In genomic region chr17:79617304-79617703, GRCh38 we compare ENCODE assay signal across 19 cellular contexts. TPM values are rescaled to one million over a fixed set of nuclear protein-coding genes. Genes with fewer than 3 reads are reported as not detected.
A peak's percentile ranks its signal among the peaks of the same experiment; 100 is the strongest.
DNase-seq lines count a peak whose midpoint lies in the region; ATAC-seq and TF ChIP-seq lines count a peak whose summit lies in the region.
"Had no signal": no experiment of that assay in that cellular context is flagged by ENCODE, and none has a peak within 500 bp of the region (broad histone marks: within the 10 kb centered on the region; RNA-seq: fewer than 3 reads in every experiment).

No MANE protein-coding gene starts in this region.

- POLR2A ChIA-PET in activated naive CD8-positive, alpha-beta T cell treated with anti-CD3 and anti-CD28 coated beads, Interleukin-2, amount 10 ng/mL, durations not matched to agents 7 days and 5 days (lab: Charles Lee): no interaction called here

- H3K4me3 Mint-ChIP-seq in activated naive CD8-positive, alpha-beta T cell treated with anti-CD3 and anti-CD28 coated beads, Interleukin-2, amount 10 ng/mL, durations not matched to agents 7 days and 5 days: no peak overlapping the region
- H3K4me3 Mint-ChIP-seq in activated naive CD8-positive, alpha-beta T cell treated with anti-CD3 and anti-CD28 coated beads, Interleukin-2, amount 50 U/mL, for 24 hours: no peak overlapping the region
- H3K4me3 Mint-ChIP-seq in neural progenitor cell: peak overlapping the region; percentile 42
- H3K4me3 Mint-ChIP-seq: CD4-positive, alpha-beta memory T cell had no signal

- H3K9me3 ChIP-seq in neural progenitor cell (ENCODE audit: low read depth) (no peaks in the 10 kb centered on the region), suprapubic skin (no peaks in the 10 kb centered on the region)
- H3K9me3 ChIP-seq: BE2C had no signal

- WGBS in suprapubic skin: 88% methylated on average over 12 of the region's 12 CpGs

- no peaks in the 10 kb centered on the region for H3K79me2 ChIP-seq in neural progenitor cell (ENCODE audit: low read depth)

- H3K4me3 ChIP-seq in dorsolateral prefrontal cortex: no peak overlapping the region
- H3K4me3 ChIP-seq in neural progenitor cell: no peak overlapping the region
- H3K4me3 ChIP-seq in suprapubic skin: no peak overlapping the region
- H3K4me3 ChIP-seq: PC-9 had no signal

- no peaks in the 10 kb centered on the region for H3K36me3 Mint-ChIP-seq in activated naive CD8-positive, alpha-beta T cell treated with anti-CD3 and anti-CD28 coated beads, Interleukin-2, amount 10 ng/mL, durations not matched to agents 7 days and 5 days
- H3K36me3 Mint-ChIP-seq in activated naive CD8-positive, alpha-beta T cell treated with anti-CD3 and anti-CD28 coated beads, Interleukin-2, amount 50 U/mL, for 24 hours (ENCODE audit: low read depth): no peaks in the 10 kb centered on the region
- peaks cover 3% of the 10 kb centered on the region for H3K36me3 Mint-ChIP-seq in neural progenitor cell
- H3K36me3 Mint-ChIP-seq: CD4-positive, alpha-beta memory T cell had no signal

- H3K27ac Mint-ChIP-seq in activated naive CD8-positive, alpha-beta T cell treated with anti-CD3 and anti-CD28 coated beads, Interleukin-2, amount 10 ng/mL, durations not matched to agents 7 days and 5 days: peak overlapping the region; percentile 30
- no peak overlapping the region for H3K27ac Mint-ChIP-seq in activated naive CD8-positive, alpha-beta T cell treated with anti-CD3 and anti-CD28 coated beads, Interleukin-2, amount 50 U/mL, for 24 hours
- H3K27ac Mint-ChIP-seq in neural progenitor cell: peak overlapping the region; percentile 3

- no peak overlapping the region for H3K9ac ChIP-seq in neural progenitor cell

- no peak overlapping the region for H2AFZ ChIP-seq in neural progenitor cell (replicated peaks)
- H2AFZ ChIP-seq: PC-9 had no signal

- TF ChIP-seq CTCF in dorsolateral prefrontal cortex (IDR thresholded peaks at IDR 0.05 in 54 of 56, conservative IDR thresholded peaks at IDR 0.05 in 2 of 56; ENCODE audit: low read depth in 1 of 56, partially characterized antibody in 56 of 56): no peak
- TF ChIP-seq CTCF in neural progenitor cell (IDR thresholded peaks at IDR 0.05): no peak
- no peak for TF ChIP-seq CTCF in suprapubic skin (IDR thresholded peaks at IDR 0.05)

- H3K4me1 ChIP-seq in neural progenitor cell (peaks cover 25% of the 10 kb centered on the region), suprapubic skin (no peaks in the 10 kb centered on the region)
- H3K4me1 ChIP-seq: BE2C had no signal

- H3K27me3 ChIP-seq in dorsolateral prefrontal cortex: peaks cover 0 to 48% (median 4%) of the 10 kb centered on the region in 45 donors
- H3K27me3 ChIP-seq in neural progenitor cell: peaks cover 6% of the 10 kb centered on the region
- H3K27me3 ChIP-seq in suprapubic skin: peaks cover 70% of the 10 kb centered on the region

- H4K20me1 ChIP-seq in neural progenitor cell (ENCODE audit: low read depth): peaks cover 3% of the 10 kb centered on the region

- no peak for ATAC-seq in activated naive CD8-positive, alpha-beta T cell treated with anti-CD3 and anti-CD28 coated beads, Interleukin-2, amount 10 ng/mL, durations not matched to agents 7 days and 5 days (ENCODE audit: low read depth)
- no peak for ATAC-seq in activated naive CD8-positive, alpha-beta T cell treated with anti-CD3 and anti-CD28 coated beads, Interleukin-2, amount 50 U/mL, for 24 hours

- no peaks in the 10 kb centered on the region for H3K4me1 Mint-ChIP-seq in activated naive CD8-positive, alpha-beta T cell treated with anti-CD3 and anti-CD28 coated beads, Interleukin-2, amount 10 ng/mL, durations not matched to agents 7 days and 5 days
- H3K4me1 Mint-ChIP-seq in activated naive CD8-positive, alpha-beta T cell treated with anti-CD3 and anti-CD28 coated beads, Interleukin-2, amount 50 U/mL, for 24 hours: no peaks in the 10 kb centered on the region
- H3K4me1 Mint-ChIP-seq in neural progenitor cell: peaks cover 53% of the 10 kb centered on the region
- H3K4me1 Mint-ChIP-seq: CD4-positive, alpha-beta memory T cell had no signal

- H3K27me3 Mint-ChIP-seq in activated naive CD8-positive, alpha-beta T cell treated with anti-CD3 and anti-CD28 coated beads, Interleukin-2, amount 10 ng/mL, durations not matched to agents 7 days and 5 days: peaks cover 12% of the 10 kb centered on the region
- peaks cover 24% of the 10 kb centered on the region for H3K27me3 Mint-ChIP-seq in activated naive CD8-positive, alpha-beta T cell treated with anti-CD3 and anti-CD28 coated beads, Interleukin-2, amount 50 U/mL, for 24 hours
- H3K27me3 Mint-ChIP-seq in neural progenitor cell (ENCODE audit: insufficient read depth, low read depth): peaks cover 45% of the 10 kb centered on the region

- intact Hi-C loops in dorsolateral prefrontal cortex (cut with DNase I): no loop called here

- no peak for DNase-seq in activated naive CD8-positive, alpha-beta T cell treated with anti-CD3 and anti-CD28 coated beads, Interleukin-2, amount 10 ng/mL, durations not matched to agents 7 days and 5 days
- DNase-seq in activated naive CD8-positive, alpha-beta T cell treated with anti-CD3 and anti-CD28 coated beads, Interleukin-2, amount 50 U/mL, for 24 hours: no peak
- DNase-seq in dorsolateral prefrontal cortex (peak in 7 of 10 donors; percentile 2 to 33 (median 19)), neural progenitor cell (ENCODE audit: low spot score) (no peak), suprapubic skin (ENCODE audit: low spot score in 2 of 2) (peak; percentile 39 to 45), DMS153 (lab: John Stamatoyannopoulos, UW) (no peak), hypothalamus (lab: John Stamatoyannopoulos, UW) (no peak)
- DNase-seq in NK-92 treated with Interleukin-12 subunit alpha and Interleukin-12 subunit beta, amount 100 ng/mL, for 24 hours (lab: John Stamatoyannopoulos, UW): no peak
- DNase-seq: Calu3; CD4-positive, alpha-beta memory T cell; DND-41; HCEC 1CT; MV-4-11; NCI-H1417; NCI-H2029; NCI-H510A; NCI-H774; PC-9 had no signal

- H3F3A ChIP-seq in neural progenitor cell (ENCODE audit: low read depth): peaks cover 25% of the 10 kb centered on the region

- no peak for TF ChIP-seq POLR2A in suprapubic skin (IDR thresholded peaks at IDR 0.05)

- H3K27ac ChIP-seq in dorsolateral prefrontal cortex: peak overlapping the region in 37 of 59 donors; percentile 27 to 87 (median 68)
- H3K27ac ChIP-seq in neural progenitor cell: no peak overlapping the region
- no peak overlapping the region for H3K27ac ChIP-seq in suprapubic skin
- H3K27ac ChIP-seq: PC-9 had no signal

- no peak overlapping the region for H3K4me2 ChIP-seq in neural progenitor cell
- H3K4me2 ChIP-seq: PC-9 had no signal

- H3K36me3 ChIP-seq in neural progenitor cell (no peaks in the 10 kb centered on the region), suprapubic skin (no peaks in the 10 kb centered on the region)
- H3K36me3 ChIP-seq: BE2C had no signal

- TF ChIP-seq EP300 in suprapubic skin (IDR thresholded peaks at IDR 0.05): no peak

- peaks cover 3% of the 10 kb centered on the region for H3K9me3 Mint-ChIP-seq in activated naive CD8-positive, alpha-beta T cell treated with anti-CD3 and anti-CD28 coated beads, Interleukin-2, amount 10 ng/mL, durations not matched to agents 7 days and 5 days
- H3K9me3 Mint-ChIP-seq in activated naive CD8-positive, alpha-beta T cell treated with anti-CD3 and anti-CD28 coated beads, Interleukin-2, amount 50 U/mL, for 24 hours: no peaks in the 10 kb centered on the region
- H3K9me3 Mint-ChIP-seq in neural progenitor cell: peaks cover 10% of the 10 kb centered on the region

RNA-seq across cellular contexts. Expression of gene RBFOX3, which starts 6.5 kb away (rescaled TPM):
- not detected for total RNA-seq in activated naive CD8-positive, alpha-beta T cell treated with anti-CD3 and anti-CD28 coated beads, Interleukin-2, amount 10 ng/mL, durations not matched to agents 7 days and 5 days
- total RNA-seq in dorsolateral prefrontal cortex: 100 to 1,000 TPM in 113 of 120 experiments, 10 to 100 TPM in 7; 51.1 to 231 (median 154) TPM
- total RNA-seq in neural progenitor cell (ENCODE audit: low replicate concordance): 0.30 and 1.6 TPM in 2 replicates
- total RNA-seq in suprapubic skin: not detected
- total RNA-seq: Calu3; CD4-positive, alpha-beta memory T cell; PC-9 had no signal

Comparison
In these comparisons a context has a peak if more than half of its experiments do, and no peak if none do; other contexts are left out.
1. DNase-seq: peak in dorsolateral prefrontal cortex (7 of 10) and suprapubic skin (2 of 2); none in activated naive CD8-positive, alpha-beta T cell treated with anti-CD3 and anti-CD28 coated beads, Interleukin-2, amount 10 ng/mL, durations not matched to agents 7 days and 5 days (single experiment), activated naive CD8-positive, alpha-beta T cell treated with anti-CD3 and anti-CD28 coated beads, Interleukin-2, amount 50 U/mL, for 24 hours (single experiment), neural progenitor cell (single experiment), DMS153 (single experiment), NK-92 treated with Interleukin-12 subunit alpha and Interleukin-12 subunit beta, amount 100 ng/mL, for 24 hours (single experiment) and hypothalamus (0 of 51).
2. H3K27ac ChIP-seq: peak in dorsolateral prefrontal cortex (37 of 59); none in neural progenitor cell (single experiment) and suprapubic skin (single experiment).
3. RNA of gene RBFOX3, which starts 6.5 kb away (total RNA-seq): 51.1 to 231 TPM in dorsolateral prefrontal cortex; 0.30 to 1.6 TPM in neural progenitor cell, not detected in activated naive CD8-positive, alpha-beta T cell treated with anti-CD3 and anti-CD28 coated beads, Interleukin-2, amount 10 ng/mL, durations not matched to agents 7 days and 5 days and not detected in suprapubic skin; every median in the first group is over 10 times any median in the second.